27 cellular contexts compared by ENCODE assay signal in genomic region chr22:39515266-39516050, GRCh38. TPM values are rescaled to one million over a fixed set of nuclear protein-coding genes. Genes with fewer than 3 reads are reported as not detected.
A peak's percentile ranks its signal among the peaks of the same experiment; 100 is the strongest.
DNase-seq lines count a peak whose midpoint lies in the region; ATAC-seq lines count a peak whose summit lies in the region.
"Had no signal": no experiment of that assay in that cellular context is flagged by ENCODE, and none has a peak within 500 bp of the region (broad histone marks: within the 10 kb centered on the region; RNA-seq: fewer than 3 reads in every experiment).

No MANE protein-coding gene starts in this region.

- no peak overlapping the region for H3K14ac ChIP-seq in neuronal stem cell (ENCODE audit: low read length)

- H2AFZ ChIP-seq in neuronal stem cell (ENCODE audit: low read length), result no peak overlapping the region

- H3K9me3 ChIP-seq in neuronal stem cell (replicated peaks in 1 of 2; ENCODE audit: control insufficient read depth in 2 of 2, insufficient read depth in 1 of 2, low read depth in 1 of 2, low read length in 2 of 2), result no peaks in the 10 kb centered on the region
- H3K9me3 ChIP-seq: A549, vagina had no signal

- no peak overlapping the region for H4K91ac ChIP-seq in neuronal stem cell (ENCODE audit: low read depth, low read length, poor library complexity)

- no peaks in the 10 kb centered on the region for H3K27me3 ChIP-seq in neuronal stem cell (ENCODE audit: control insufficient read depth in 3 of 3, insufficient read depth in 3 of 3, low read depth in 1 of 3, low read length in 3 of 3)
- H3K27me3 ChIP-seq: cardiac muscle cell, foreskin keratinocyte, vagina had no signal

- no peak overlapping the region for H2AK5ac ChIP-seq in neuronal stem cell (ENCODE audit: low read depth, low read length)

- H3K27ac ChIP-seq in neuronal stem cell (replicated peaks; ENCODE audit: low read length), result no peak overlapping the region
- H3K27ac ChIP-seq: A549, cardiac muscle cell, foreskin keratinocyte, vagina had no signal

- H3K4me1 Mint-ChIP-seq in activated CD8-positive, alpha-beta memory T cell treated with anti-CD3 and anti-CD28 coated beads, Interleukin-2, amount 10 ng/mL, durations not matched to agents 7 days and 5 days, result peaks cover 31% of the 10 kb centered on the region
- H3K4me1 Mint-ChIP-seq in activated naive CD8-positive, alpha-beta T cell (ENCODE audit: low read depth), result peaks cover 25% of the 10 kb centered on the region

- no peak for ATAC-seq in activated CD8-positive, alpha-beta memory T cell treated with anti-CD3 and anti-CD28 coated beads, Interleukin-2, amount 10 ng/mL, durations not matched to agents 7 days and 5 days
- no peak for ATAC-seq in HG03342 (IDR thresholded peaks at IDR 0.05; ENCODE audit: unreplicated experiment)
- ATAC-seq: A549, foreskin keratinocyte, WTC11 had no signal

- no peak overlapping the region for H3K23ac ChIP-seq in neuronal stem cell (ENCODE audit: low read depth, low read length, poor library complexity)

- H2BK5ac ChIP-seq in neuronal stem cell (ENCODE audit: low read length), result no peak overlapping the region

- CTCF ChIA-PET in activated CD8-positive, alpha-beta memory T cell treated with anti-CD3 and anti-CD28 coated beads, Interleukin-2, amount 10 ng/mL, durations not matched to agents 7 days and 5 days (lab: Charles Lee), result interaction anchor here (0.8 to 12.3 kb wide), 13 partner anchors 10 to 529 kb away, joined by 3 to 134 read pairs (median 6); partner anchors contain the start of genes MIEF1, RPS19BP1 and TAB1

- peak overlapping the region; percentile 26 for H3K27ac Mint-ChIP-seq in activated CD8-positive, alpha-beta memory T cell treated with anti-CD3 and anti-CD28 coated beads, Interleukin-2, amount 10 ng/mL, durations not matched to agents 7 days and 5 days
- H3K27ac Mint-ChIP-seq in activated naive CD8-positive, alpha-beta T cell, result peak overlapping the region; percentile 79
- H3K27ac Mint-ChIP-seq: WTC11 had no signal

- peak overlapping the region; percentile 61 for H3K9ac ChIP-seq in neuronal stem cell (ENCODE audit: low read depth, low read length, poor library complexity)

- H2BK120ac ChIP-seq in neuronal stem cell (ENCODE audit: low read depth, low read length), result no peak overlapping the region

- peaks cover 39 to 72% of the 10 kb centered on the region in 2 donors for H3K36me3 ChIP-seq in neuronal stem cell (replicated peaks in 1 of 2; ENCODE audit: control insufficient read depth in 2 of 2, insufficient read depth in 2 of 2, low read length in 2 of 2)

- H3K36me3 Mint-ChIP-seq in activated CD8-positive, alpha-beta memory T cell treated with anti-CD3 and anti-CD28 coated beads, Interleukin-2, amount 10 ng/mL, durations not matched to agents 7 days and 5 days, result peaks cover 41% of the 10 kb centered on the region
- no peaks in the 10 kb centered on the region for H3K36me3 Mint-ChIP-seq in activated naive CD8-positive, alpha-beta T cell

- no peak overlapping the region for H2BK12ac ChIP-seq in neuronal stem cell (ENCODE audit: low read length)

- no peaks in the 10 kb centered on the region for H3K27me3 Mint-ChIP-seq in activated CD8-positive, alpha-beta memory T cell treated with anti-CD3 and anti-CD28 coated beads, Interleukin-2, amount 10 ng/mL, durations not matched to agents 7 days and 5 days
- H3K27me3 Mint-ChIP-seq in activated naive CD8-positive, alpha-beta T cell, result no peaks in the 10 kb centered on the region

- peaks cover 6% of the 10 kb centered on the region for H3K79me1 ChIP-seq in neuronal stem cell (ENCODE audit: low read depth, low read length)

- H2BK15ac ChIP-seq in neuronal stem cell (ENCODE audit: low read length), result no peak overlapping the region

- H3K4me1 ChIP-seq in neuronal stem cell (ENCODE audit: control insufficient read depth in 2 of 2, insufficient read depth in 1 of 2, low read depth in 1 of 2, low read length in 2 of 2), result peaks cover 5 to 11% of the 10 kb centered on the region in 2 donors
- H3K4me1 ChIP-seq: foreskin keratinocyte had no signal

- H3K4me3 ChIP-seq in neuronal stem cell (ENCODE audit: low read length in 2 of 2), result no peak overlapping the region
- H3K4me3 ChIP-seq: A549, cardiac muscle cell, smooth muscle cell, vagina had no signal

- no peak overlapping the region for H3K4me3 Mint-ChIP-seq in activated CD8-positive, alpha-beta memory T cell treated with anti-CD3 and anti-CD28 coated beads, Interleukin-2, amount 10 ng/mL, durations not matched to agents 7 days and 5 days
- no peak overlapping the region for H3K4me3 Mint-ChIP-seq in activated naive CD8-positive, alpha-beta T cell
- H3K4me3 Mint-ChIP-seq: CD14-positive monocyte, nephron progenitor cell, WTC11 had no signal

- H3K4me2 ChIP-seq in neuronal stem cell (ENCODE audit: insufficient read depth, low read length, poor library complexity, severe bottlenecking), result no peak overlapping the region
- H3K4me2 ChIP-seq: A549, smooth muscle cell had no signal

- no peaks in the 10 kb centered on the region for H3K9me3 Mint-ChIP-seq in activated CD8-positive, alpha-beta memory T cell treated with anti-CD3 and anti-CD28 coated beads, Interleukin-2, amount 10 ng/mL, durations not matched to agents 7 days and 5 days (ENCODE audit: low read depth)
- H3K9me3 Mint-ChIP-seq in activated naive CD8-positive, alpha-beta T cell (ENCODE audit: low read depth), result no peaks in the 10 kb centered on the region
- H3K9me3 Mint-ChIP-seq: CD14-positive monocyte, nephron progenitor cell, WTC11 had no signal

- no peak overlapping the region for H3K4ac ChIP-seq in neuronal stem cell (ENCODE audit: low read length)

- no peak overlapping the region for H4K8ac ChIP-seq in neuronal stem cell (ENCODE audit: low read depth, low read length)

- DNase-seq in activated CD8-positive, alpha-beta memory T cell treated with anti-CD3 and anti-CD28 coated beads, Interleukin-2, amount 10 ng/mL, durations not matched to agents 7 days and 5 days, result no peak
- no peak for DNase-seq in activated CD8-positive, alpha-beta memory T cell treated with anti-CD3 and anti-CD28 coated beads, Interleukin-2, amount 50 U/mL, for 4 hours
- DNase-seq in LHCN-M2 (ENCODE audit: low read depth) (peak; percentile 80), neuronal stem cell (ENCODE audit: low spot score) (no peak), inferior parietal cortex (ENCODE audit: extremely low spot score) (no peak), amygdala (lab: John Stamatoyannopoulos, UW) (no peak)
- DNase-seq: activated CD8-positive, alpha-beta memory T cell treated with anti-CD3 and anti-CD28 coated beads, Interleukin-2, amount 50 U/mL, for 48 hours; dermis blood vessel endothelial cell; foreskin keratinocyte; GDM1; HCEC 1CT; MV-4-11; NCI-H187 treated with DMSO at 0.1 percent for 48 hours; NCI-H226; NCI-H82; nephron progenitor cell; stimulated activated CD4-positive, alpha-beta T cell treated with anti-CD3 and anti-CD28 coated beads, Interleukin-4, amount 100 ng/mL, for 1 hour; substantia nigra had no signal

- no CpG with 5 or more reads among the region's 12 CpGs for WGBS in neuronal stem cell (ENCODE audit: extremely low coverage in 2 of 2, insufficient read length in 2 of 2, insufficient replicate concordance in 1 of 2), 2 donors

- no peak overlapping the region for H3K18ac ChIP-seq in neuronal stem cell (ENCODE audit: low read length)

RNA-seq across cellular contexts. Expression of gene ATF4, which starts 4.9 kb away (rescaled TPM):
- total RNA-seq in activated CD8-positive, alpha-beta memory T cell treated with anti-CD3 and anti-CD28 coated beads, Interleukin-2, amount 10 ng/mL, durations not matched to agents 7 days and 5 days, result 100 to 1,000 TPM; 365 to 501 TPM
- total RNA-seq in LHCN-M2 (2014; rRNA removed), result 181 and 185 TPM in 2 replicates
- polyA plus RNA-seq in LHCN-M2 (2012), result 233 TPM
- polyA plus RNA-seq in neuronal stem cell (2013, experiment 1 of 2), result 261 TPM
- polyA plus RNA-seq in neuronal stem cell (2013, experiment 2 of 2), result 254 TPM

RNA-seq across cellular contexts. Expression of gene MIEF1, which starts 13.4 kb away (rescaled TPM):
- total RNA-seq in activated CD8-positive, alpha-beta memory T cell treated with anti-CD3 and anti-CD28 coated beads, Interleukin-2, amount 10 ng/mL, durations not matched to agents 7 days and 5 days, result 10 to 100 TPM; 40.6 to 45.7 TPM
- total RNA-seq in LHCN-M2 (2014; rRNA removed), result 27.9 and 33.0 TPM in 2 replicates
- 15.3 TPM for polyA plus RNA-seq in LHCN-M2 (2012)
- polyA plus RNA-seq in neuronal stem cell (2013, experiment 1 of 2), result 27.3 TPM
- 27.0 TPM for polyA plus RNA-seq in neuronal stem cell (2013, experiment 2 of 2)

RNA-seq across cellular contexts. Expression of gene RPS19BP1, which starts 17.1 kb away (rescaled TPM):
- 10 to 100 TPM; 64.8 to 81.6 TPM for total RNA-seq in activated CD8-positive, alpha-beta memory T cell treated with anti-CD3 and anti-CD28 coated beads, Interleukin-2, amount 10 ng/mL, durations not matched to agents 7 days and 5 days
- 104 and 123 TPM in 2 replicates for total RNA-seq in LHCN-M2 (2014; rRNA removed)
- polyA plus RNA-seq in LHCN-M2 (2012), result 96.0 TPM
- polyA plus RNA-seq in neuronal stem cell (2013, experiment 1 of 2), result 48.7 TPM
- polyA plus RNA-seq in neuronal stem cell (2013, experiment 2 of 2), result 48.2 TPM

RNA-seq across cellular contexts. Expression of gene CACNA1I, which starts 55.1 kb away (rescaled TPM):
- 1 to 10 TPM in 1 of 2 experiments, under 1 TPM in 1; 0.30 to 1.8 TPM for total RNA-seq in activated CD8-positive, alpha-beta memory T cell treated with anti-CD3 and anti-CD28 coated beads, Interleukin-2, amount 10 ng/mL, durations not matched to agents 7 days and 5 days
- not detected in 2 replicates for total RNA-seq in LHCN-M2 (2014; rRNA removed)
- polyA plus RNA-seq in LHCN-M2 (2012), result not detected
- polyA plus RNA-seq in neuronal stem cell (2013, experiment 1 of 2), result 0.21 TPM
- 0.18 TPM for polyA plus RNA-seq in neuronal stem cell (2013, experiment 2 of 2)
- total RNA-seq: dermis blood vessel endothelial cell, smooth muscle cell had no signal
- polyA plus RNA-seq: CD14-positive monocyte, foreskin keratinocyte, smooth muscle cell had no signal

RNA-seq across cellular contexts. Expression of gene MGAT3, which starts 58.6 kb away (rescaled TPM):
- 1 to 10 TPM in 1 of 2 experiments, under 1 TPM in 1; 0.96 to 3.6 TPM for total RNA-seq in activated CD8-positive, alpha-beta memory T cell treated with anti-CD3 and anti-CD28 coated beads, Interleukin-2, amount 10 ng/mL, durations not matched to agents 7 days and 5 days
- total RNA-seq in LHCN-M2 (2014; rRNA removed), result under 0.01 TPM in 1 of 2 replicates, not detected in the other
- 0.04 TPM for polyA plus RNA-seq in LHCN-M2 (2012)
- 13.5 TPM for polyA plus RNA-seq in neuronal stem cell (2013, experiment 1 of 2)
- polyA plus RNA-seq in neuronal stem cell (2013, experiment 2 of 2), result 13.6 TPM
- total RNA-seq: foreskin keratinocyte, pulmonary artery endothelial cell had no signal
- polyA plus RNA-seq: CD14-positive monocyte, foreskin keratinocyte had no signal
